18 cellular contexts compared by ENCODE assay signal in genomic region chr9:95242613-95243012, GRCh38.
"Had no signal": no experiment of that assay in that cellular context is flagged by ENCODE, and none has a peak within 500 bp of the region (broad histone marks: within the 10 kb centered on the region; RNA-seq: fewer than 3 reads in every experiment).

No MANE protein-coding gene starts in this region.

- H3K27ac ChIP-seq: brain microvascular endothelial cell, coronary artery, esophagus squamous epithelium, suprapubic skin had no signal

- ATAC-seq: left ventricle myocardium superior; natural killer cell treated with Interleukin-12 subunit alpha and Interleukin-12 subunit beta and Interleukin-15 and Interleukin-18, amount 100 ng/mL, for 72 hours had no signal

- H3K36me3 ChIP-seq: brain microvascular endothelial cell had no signal

- H3K4me1 ChIP-seq: esophagus squamous epithelium, suprapubic skin had no signal

- H3K27me3 Mint-ChIP-seq: activated naive CD8-positive, alpha-beta T cell treated with anti-CD3 and anti-CD28 coated beads, Interleukin-2, amount 10 ng/mL, durations not matched to agents 7 days and 5 days; central memory CD8-positive, alpha-beta T cell; natural killer cell treated with Interleukin-12 subunit alpha and Interleukin-12 subunit beta and Interleukin-15 and Interleukin-18, amount 100 ng/mL, for 72 hours had no signal

- H3K27me3 ChIP-seq: brain microvascular endothelial cell, esophagus squamous epithelium, suprapubic skin had no signal

- H3K9me3 ChIP-seq: esophagus squamous epithelium, suprapubic skin had no signal

- H3K9me3 Mint-ChIP-seq: activated naive CD8-positive, alpha-beta T cell treated with anti-CD3 and anti-CD28 coated beads, Interleukin-2, amount 10 ng/mL, durations not matched to agents 7 days and 5 days; central memory CD8-positive, alpha-beta T cell; natural killer cell treated with Interleukin-12 subunit alpha and Interleukin-12 subunit beta and Interleukin-15 and Interleukin-18, amount 100 ng/mL, for 72 hours had no signal

- H3K4me1 Mint-ChIP-seq: activated naive CD8-positive, alpha-beta T cell treated with anti-CD3 and anti-CD28 coated beads, Interleukin-2, amount 10 ng/mL, durations not matched to agents 7 days and 5 days; central memory CD8-positive, alpha-beta T cell had no signal

- H3K4me3 ChIP-seq: coronary artery, esophagus squamous epithelium, suprapubic skin had no signal

- H3K4me3 Mint-ChIP-seq: activated naive CD8-positive, alpha-beta T cell treated with anti-CD3 and anti-CD28 coated beads, Interleukin-2, amount 10 ng/mL, durations not matched to agents 7 days and 5 days; central memory CD8-positive, alpha-beta T cell; natural killer cell treated with Interleukin-12 subunit alpha and Interleukin-12 subunit beta and Interleukin-15 and Interleukin-18, amount 100 ng/mL, for 72 hours had no signal

- H3K27ac Mint-ChIP-seq: activated naive CD8-positive, alpha-beta T cell treated with anti-CD3 and anti-CD28 coated beads, Interleukin-2, amount 10 ng/mL, durations not matched to agents 7 days and 5 days; natural killer cell treated with Interleukin-12 subunit alpha and Interleukin-12 subunit beta and Interleukin-15 and Interleukin-18, amount 100 ng/mL, for 72 hours had no signal

- DNase-seq: activated CD4-positive, CD25-positive, alpha-beta regulatory T cell treated with anti-CD3 and anti-CD28 coated beads, Interleukin-2, amount 50 U/mL, for 72 hours; activated naive CD4-positive, alpha-beta T cell; activated naive CD8-positive, alpha-beta T cell treated with anti-CD3 and anti-CD28 coated beads, Interleukin-2, amount 10 ng/mL, durations not matched to agents 7 days and 5 days; anterior cingulate cortex; brain microvascular endothelial cell; esophagus squamous epithelium; foreskin fibroblast; left ventricle myocardium superior; stimulated activated CD4-positive, alpha-beta T cell treated with anti-CD3 and anti-CD28 coated beads, Interleukin-15, amount 100 ng/mL, for 24 hours; stimulated activated CD4-positive, alpha-beta T cell treated with anti-CD3 and anti-CD28 coated beads, Interleukin-4, amount 100 ng/mL, for 4 hours; stimulated activated CD8-positive, alpha-beta memory T cell treated with anti-CD3 and anti-CD28 coated beads, Interleukin-4, amount 100 ng/mL, for 48 hours; stimulated activated naive CD4-positive, alpha-beta T cell treated with Interleukin-2 at 50 U/mL for 16 hours; T-helper 9 cell; trophoblast cell had no signal
